In the genomic region with DNA sequence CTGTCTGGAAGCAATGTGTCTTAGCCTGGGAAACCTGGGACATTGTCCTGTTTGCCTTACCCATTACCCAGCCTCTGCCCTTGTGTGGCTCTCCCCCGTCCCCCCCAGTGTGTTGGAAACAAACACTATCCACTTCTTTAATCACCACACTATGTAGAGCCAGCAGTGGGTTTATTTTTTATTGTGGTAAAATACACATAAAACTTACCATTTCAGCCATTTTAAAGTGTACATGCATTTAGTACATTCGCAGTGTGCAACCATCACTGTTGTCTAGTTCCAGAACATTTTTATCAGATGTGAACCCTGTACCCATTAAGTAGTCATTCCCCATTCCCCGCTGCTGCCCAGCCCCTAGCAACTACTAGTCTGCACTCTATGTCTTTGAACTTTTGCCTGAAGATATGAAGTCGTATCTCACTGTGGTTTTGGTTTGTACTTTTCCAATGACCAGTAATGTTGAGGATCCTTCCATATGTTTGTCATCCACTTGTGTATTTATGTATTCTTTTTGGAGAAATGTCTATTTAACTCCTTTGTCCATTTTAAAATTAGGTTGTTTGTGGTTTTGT, we compare ENCODE assay signal across 18 cellular contexts.
"Had no signal": no experiment of that assay in that cellular context is flagged by ENCODE, and none has a peak within 500 bp of the region (broad histone marks: within the 10 kb centered on the region; RNA-seq: fewer than 3 reads in every experiment).

No MANE protein-coding gene starts in this region.

- H3K27ac ChIP-seq: brain microvascular endothelial cell, esophagus muscularis mucosa, foreskin keratinocyte, pancreas, testis, upper lobe of right lung had no signal

- FAIRE-seq: pancreas had no signal

- H3K27me3 ChIP-seq: brain microvascular endothelial cell, esophagus muscularis mucosa, foreskin keratinocyte, pancreas, testis, upper lobe of right lung had no signal

- H3K4me1 ChIP-seq: pancreas, testis had no signal

- H3K9me3 ChIP-seq: esophagus muscularis mucosa, pancreas, testis, upper lobe of right lung had no signal

- DNase-seq: activated CD4-positive, alpha-beta T cell treated with anti-CD3 and anti-CD28 coated beads, Interleukin-2, amount 50 U/mL, for 4 hours; activated effector memory CD4-positive, alpha-beta T cell treated with Interleukin-2 at 50 U/mL for 16 hours; activated T-cell treated with anti-CD3 and anti-CD28 coated beads, Interleukin-2, amount 50 U/mL, for 1 hour; amniotic stem cell; brain microvascular endothelial cell; cerebellar nuclear complex; foreskin keratinocyte; head of caudate nucleus; islet precursor cell; left ventricle myocardium superior; pancreas; stimulated activated CD4-positive, alpha-beta T cell treated with anti-CD3 and anti-CD28 coated beads, Interleukin-15, amount 100 ng/mL, for 24 hours; stimulated activated CD4-positive, alpha-beta T cell treated with anti-CD3 and anti-CD28 coated beads, Interleukin-4, amount 100 ng/mL, for 24 hours; stimulated activated naive CD8-positive, alpha-beta T cell treated with anti-CD3 and anti-CD28 coated beads, Interleukin-15, amount 100 ng/mL, for 72 hours; testis; upper lobe of right lung had no signal

- H3K36me3 ChIP-seq: brain microvascular endothelial cell, esophagus muscularis mucosa, upper lobe of right lung had no signal

- H3K4me3 ChIP-seq: esophagus muscularis mucosa, pancreas, testis, upper lobe of right lung had no signal

- ATAC-seq: activated CD4-positive, CD25-positive, alpha-beta regulatory T cell treated with anti-CD3 and anti-CD28 coated beads, Interleukin-2, amount 50 U/mL, for 24 hours; foreskin keratinocyte; left ventricle myocardium superior; pancreas; stimulated activated naive CD8-positive, alpha-beta T cell treated with anti-CD3 and anti-CD28 coated beads, Interleukin-15, amount 100 ng/mL, for 72 hours; upper lobe of right lung had no signal
